In genomic region chr20:40952231-40952630, GRCh38 we compare ENCODE assay signal across 19 cellular contexts.
A peak's percentile ranks its signal among the peaks of the same experiment; 100 is the strongest.
DNase-seq lines count a peak whose midpoint lies in the region; ATAC-seq, FAIRE-seq and TF ChIP-seq lines count a peak whose summit lies in the region.
"Had no signal": no experiment of that assay in that cellular context is flagged by ENCODE, and none has a peak within 500 bp of the region (broad histone marks: within the 10 kb centered on the region; RNA-seq: fewer than 3 reads in every experiment).

No MANE protein-coding gene starts in this region.

- no peaks in the 10 kb centered on the region for H3K79me2 ChIP-seq in GM23338 (replicated peaks; ENCODE audit: insufficient read depth)

- H3F3A ChIP-seq in GM23338 (replicated peaks; ENCODE audit: low read depth), result no peaks in the 10 kb centered on the region

- WGBS in sigmoid colon, 2 donors, result 65 to 70% methylated on average over 7 of the region's 7 CpGs

- H3K4me1 Mint-ChIP-seq in GM23338, result no peaks in the 10 kb centered on the region; the same call in 1 of the 3 replicates
- H3K4me1 Mint-ChIP-seq in WTC11, result peaks cover 5% of the 10 kb centered on the region
- H3K4me1 Mint-ChIP-seq: CD4-positive, alpha-beta memory T cell had no signal

- no peak overlapping the region for H3K4me2 ChIP-seq in GM23338

- TF ChIP-seq CTCF in GM23338 (conservative IDR thresholded peaks at IDR 0.05; ENCODE audit: low read depth in 2 of 2), result no peak
- TF ChIP-seq CTCF in WTC11 (IDR thresholded peaks at IDR 0.05), result no peak
- no peak for TF ChIP-seq CTCF in sigmoid colon (IDR thresholded peaks at IDR 0.05)

- peaks cover 6% of the 10 kb centered on the region; the same call in 1 of the 2 replicates for H3K4me1 ChIP-seq in GM23338 (ENCODE audit: insufficient read depth)
- H3K4me1 ChIP-seq in neuron (ENCODE audit: insufficient read depth, low read length), result peaks cover 10% of the 10 kb centered on the region
- H3K4me1 ChIP-seq in sigmoid colon, result no peaks in the 10 kb centered on the region
- H3K4me1 ChIP-seq: BE2C had no signal

- H3K4me3 ChIP-seq in GM23338 (no peak overlapping the region), neuron (ENCODE audit: low read length) (no peak overlapping the region), sigmoid colon (no peak overlapping the region)

- H3K36me3 ChIP-seq in GM23338 (ENCODE audit: insufficient read depth), result no peaks in the 10 kb centered on the region
- no peaks in the 10 kb centered on the region for H3K36me3 ChIP-seq in neuron (ENCODE audit: insufficient read depth, low read length)
- no peaks in the 10 kb centered on the region for H3K36me3 ChIP-seq in sigmoid colon
- H3K36me3 ChIP-seq: BE2C had no signal

- H3K4me3 Mint-ChIP-seq in GM23338 (no peak overlapping the region), WTC11 (no peak overlapping the region)
- H3K4me3 Mint-ChIP-seq: CD4-positive, alpha-beta memory T cell; H9 had no signal

- H4K20me1 ChIP-seq in GM23338 (replicated peaks; ENCODE audit: insufficient read depth), result no peaks in the 10 kb centered on the region

- no peak for TF ChIP-seq POLR2A in sigmoid colon (IDR thresholded peaks at IDR 0.05)
- TF ChIP-seq POLR2A in GM12892 (IDR thresholded peaks at IDR 0.05; ENCODE audit: low read depth, low read length), result no peak

- POLR2A ChIA-PET in WTC11 (lab: Charles Lee), result no interaction called here

- H3K27ac Mint-ChIP-seq in GM23338 (no peak overlapping the region), WTC11 (no peak overlapping the region)
- H3K27ac Mint-ChIP-seq: CD4-positive, alpha-beta memory T cell; H9 had no signal

- ATAC-seq in GM23338 (no peak), WTC11 (peak; percentile 20; the same call in 1 of the 2 replicates), SK-N-SH treated with all-trans-retinoic acid at 6 μM for 48 hours (no peak)

- intact Hi-C loops in sigmoid colon (cut with DNase I), result no loop called here

- no peaks in the 10 kb centered on the region; the same call in 1 of the 2 replicates for H3K9me2 ChIP-seq in GM23338 (ENCODE audit: insufficient read depth)

- H3K27me3 ChIP-seq in GM23338 (ENCODE audit: insufficient read depth), result no peaks in the 10 kb centered on the region
- no peaks in the 10 kb centered on the region for H3K27me3 ChIP-seq in neuron (ENCODE audit: insufficient read depth, low read length)
- H3K27me3 ChIP-seq in sigmoid colon, result peaks cover 0 to 8% (median 0%) of the 10 kb centered on the region in 3 donors

- H3K27me3 Mint-ChIP-seq in GM23338 (ENCODE audit: insufficient read depth, low read depth, poor library complexity) (peaks cover 5% of the 10 kb centered on the region), WTC11 (ENCODE audit: low read depth) (no peaks in the 10 kb centered on the region)

- H3K9me3 Mint-ChIP-seq in GM23338, result no peaks in the 10 kb centered on the region; the same call in 2 of the 3 replicates
- H3K9me3 Mint-ChIP-seq in WTC11, result peaks cover 13% of the 10 kb centered on the region

- H3K27ac ChIP-seq in GM23338 (ENCODE audit: low read depth) (no peak overlapping the region), sigmoid colon (no peak overlapping the region)
- H3K27ac ChIP-seq: C4-2B had no signal

- no peak for TF ChIP-seq EP300 in sigmoid colon (IDR thresholded peaks at IDR 0.05)

- DNase-seq in GM23338 (ENCODE audit: low spot score) (peak; percentile 23), WTC11 (ENCODE audit: low spot score) (no peak), sigmoid colon (peak; percentile 28), GM12892 (ENCODE audit: insufficient read length) (no peak), occipital lobe (lab: John Stamatoyannopoulos, UW) (no peak)
- DNase-seq: BE2C; CD4-positive, alpha-beta memory T cell; DMS153; DMS79 treated with DMSO at 0.1 percent for 48 hours; EL; GOT3; H9 had no signal

- FAIRE-seq in GM12892 (lab: Jason Lieb, UNC), result no peak
- FAIRE-seq: A204.1, D721Med, G401.6, GM12891 had no signal

- H2AFZ ChIP-seq in GM23338 (peak overlapping the region; percentile 35), neuron (ENCODE audit: low read depth, low read length) (peak overlapping the region; percentile 64)

- no peaks in the 10 kb centered on the region for H3K9me3 ChIP-seq in neuron (ENCODE audit: low read length)
- peaks cover 0 to 4% (median 0%) of the 10 kb centered on the region in 4 donors for H3K9me3 ChIP-seq in sigmoid colon
- H3K9me3 ChIP-seq: BE2C had no signal

- CTCF ChIA-PET in WTC11 (lab: Charles Lee), result interaction anchor here (0.6 to 3.2 kb wide), 4 partner anchors 10 to 211 kb away, joined by 3 to 28 read pairs (median 11); no protein-coding TSS in a partner anchor

- H3K36me3 Mint-ChIP-seq in GM23338 (ENCODE audit: low read depth) (no peaks in the 10 kb centered on the region), WTC11 (no peaks in the 10 kb centered on the region; the same call in none of the 2 replicates)
- H3K36me3 Mint-ChIP-seq: CD4-positive, alpha-beta memory T cell had no signal

TF ChIP-seq in GM23338, 12 proteins besides CTCF, POLR2A, EP300 and RAD21 (continues in another document):
- TF ChIP-seq EZH2phosphoT487 (IDR thresholded peaks at IDR 0.05; ENCODE audit: unreplicated experiment) (no peak), POLR2AphosphoS5 (IDR thresholded peaks at IDR 0.05; ENCODE audit: low read depth) (no peak), CREB1 (CRISPR knock-in tag; IDR thresholded peaks at IDR 0.05; ENCODE audit: low read depth) (no peak), ZNF114 (CRISPR knock-in tag; IDR thresholded peaks at IDR 0.05) (no peak), EZH2 (IDR thresholded peaks at IDR 0.05; ENCODE audit: low read depth, unreplicated experiment) (no peak), NANOG (IDR thresholded peaks at IDR 0.05; ENCODE audit: borderline replicate concordance) (no peak)

TF ChIP-seq in WTC11, 78 proteins besides CTCF, POLR2A, EP300 and RAD21 (continues in another document):
- TF ChIP-seq SP1 (CRISPR knock-in tag; conservative IDR thresholded peaks at IDR 0.05), result no peak
- no peak for TF ChIP-seq GABPB1 (CRISPR knock-in tag; IDR thresholded peaks at IDR 0.05)
- no peak for TF ChIP-seq ZNF423 (CRISPR knock-in tag; IDR thresholded peaks at IDR 0.05)
- no peak for TF ChIP-seq ZNF512 (CRISPR knock-in tag; IDR thresholded peaks at IDR 0.05; ENCODE audit: borderline replicate concordance)
- no peak for TF ChIP-seq NR2C2 (CRISPR knock-in tag; IDR thresholded peaks at IDR 0.05)
- TF ChIP-seq NFYB (CRISPR knock-in tag; conservative IDR thresholded peaks at IDR 0.05; ENCODE audit: low read depth), result no peak
- TF ChIP-seq E2F5 (CRISPR knock-in tag; IDR thresholded peaks at IDR 0.05), result no peak
- TF ChIP-seq FOXP1 (CRISPR knock-in tag; IDR thresholded peaks at IDR 0.05; ENCODE audit: borderline replicate concordance), result no peak

TF ChIP-seq in SK-N-SH treated with all-trans-retinoic acid at 6 μM for 48 hours, 23 proteins besides CTCF, POLR2A, EP300 and RAD21 (continues in another document):
- TF ChIP-seq CSDC2 (CRISPR knock-in tag; IDR thresholded peaks at IDR 0.05), result no peak
- no peak for TF ChIP-seq OSR1 (CRISPR knock-in tag; IDR thresholded peaks at IDR 0.05)
- TF ChIP-seq TSHZ2 (CRISPR knock-in tag; IDR thresholded peaks at IDR 0.05), result no peak
- TF ChIP-seq TCF4 (CRISPR knock-in tag; IDR thresholded peaks at IDR 0.05; ENCODE audit: borderline replicate concordance), result no peak
- TF ChIP-seq ARNTL (CRISPR knock-in tag; IDR thresholded peaks at IDR 0.05; ENCODE audit: borderline replicate concordance, low read depth), result no peak
- no peak for TF ChIP-seq RARB (CRISPR knock-in tag; IDR thresholded peaks at IDR 0.05)
- no peak for TF ChIP-seq PPARA (CRISPR knock-in tag; IDR thresholded peaks at IDR 0.05; ENCODE audit: borderline replicate concordance)
- no peak for TF ChIP-seq POU6F1 (CRISPR knock-in tag; IDR thresholded peaks at IDR 0.05; ENCODE audit: borderline replicate concordance, low read depth)
- TF ChIP-seq ZNF565 (CRISPR knock-in tag; conservative IDR thresholded peaks at IDR 0.05; ENCODE audit: low read depth), result no peak
- no peak for TF ChIP-seq ISL1 (CRISPR knock-in tag; IDR thresholded peaks at IDR 0.05)
- TF ChIP-seq TOX (CRISPR knock-in tag; IDR thresholded peaks at IDR 0.05; ENCODE audit: borderline replicate concordance), result no peak
- no peak for TF ChIP-seq ESRRG (CRISPR knock-in tag; IDR thresholded peaks at IDR 0.05)

Comparison
In these comparisons a context has a peak if more than half of its experiments do, and no peak if none do; other contexts are left out.
1. DNase-seq: peak in GM23338 (single experiment) and sigmoid colon (single experiment); none in WTC11 (single experiment), GM12892 (single experiment) and occipital lobe (single experiment).